1 cellular context compared by ENCODE assay signal in genomic region chr2:204665244-204665643, GRCh38.
TF ChIP-seq lines count a peak whose summit lies in the region.

No MANE protein-coding gene starts in this region.

TF ChIP-seq in HepG2, 621 proteins besides CTCF, POLR2A, EP300 and RAD21 (continued from another document):
- TF ChIP-seq HIC2 (CRISPR knock-in tag; IDR thresholded peaks at IDR 0.05; ENCODE audit: low read depth): no peak
- no peak for TF ChIP-seq RBM22 (optimal IDR thresholded peaks at IDR 0.05; ENCODE audit: low read length)
- no peak for TF ChIP-seq ZNF674 (CRISPR knock-in tag; IDR thresholded peaks at IDR 0.05; ENCODE audit: low read depth)
- TF ChIP-seq USF2 (IDR thresholded peaks at IDR 0.05; ENCODE audit: low read depth, low read length): no peak
- no peak for TF ChIP-seq USF2 (CRISPR knock-in tag; IDR thresholded peaks at IDR 0.05; ENCODE audit: borderline replicate concordance)
- TF ChIP-seq TCF7 (IDR thresholded peaks at IDR 0.05; ENCODE audit: low read depth): no peak
- no peak for TF ChIP-seq SNAI1 (CRISPR knock-in tag; IDR thresholded peaks at IDR 0.05; ENCODE audit: borderline replicate concordance)
